8 cellular contexts compared by ENCODE assay signal in genomic region chr17:7438050-7438614, GRCh38. TPM values are rescaled to one million over a fixed set of nuclear protein-coding genes. Genes with fewer than 3 reads are reported as not detected.
DNase-seq lines count a peak whose midpoint lies in the region; TF ChIP-seq lines count a peak whose summit lies in the region.

No MANE protein-coding gene starts in this region.

- H3K4me1 Mint-ChIP-seq in brain = peaks cover 64% of the 10 kb centered on the region

- DNase-seq in T-helper 2 cell (peak in 4 of 5 experiments; percentile 13 to 40 (median 25)), islet precursor cell (peak; percentile 84), HPDE6-E6E7 (ENCODE audit: extremely low spot score) (no peak), NCI-H1048 (lab: John Stamatoyannopoulos, UW) (no peak), dermis blood vessel endothelial cell (no peak)
- peak; percentile 69 for DNase-seq in stimulated activated CD4-positive, alpha-beta T cell treated with anti-CD3 and anti-CD28 coated beads, Interleukin-12 subunit alpha, Interleukin-12 subunit beta, amount 100 ng/mL, for 4 hours

- peaks cover 51% of the 10 kb centered on the region for H3K4me1 ChIP-seq in DOHH2 (ENCODE audit: control insufficient read depth, low read length)

- H3F3A ChIP-seq in DOHH2 (ENCODE audit: control insufficient read depth, insufficient read depth) = no peaks in the 10 kb centered on the region

- no peak overlapping the region for H3K27ac ChIP-seq in DOHH2 (ENCODE audit: low read depth, low read length)

- H3K27me3 ChIP-seq in DOHH2 (ENCODE audit: control insufficient read depth, low read length) = peaks cover 37% of the 10 kb centered on the region

- no peaks in the 10 kb centered on the region for H3K9me2 ChIP-seq in DOHH2 (replicated peaks; ENCODE audit: control insufficient read depth, low read length)

- peak overlapping the region; percentile 94 for H3K4me2 ChIP-seq in DOHH2 (ENCODE audit: low read length)

- H3K27ac Mint-ChIP-seq in brain = peak overlapping the region; percentile 93 to 98 (median 97)

- 0 out of 2 replicates have a peak, but pooled peaks cover 5% of the 10 kb centered on the region for H4K20me1 ChIP-seq in DOHH2 (ENCODE audit: control insufficient read depth, insufficient read depth, low read depth, low read length)

- H3K9me3 ChIP-seq in DOHH2 (ENCODE audit: control insufficient read depth, insufficient read depth, low read length) = no peaks in the 10 kb centered on the region

- TF ChIP-seq CTCF in DOHH2 (IDR thresholded peaks at IDR 0.05; ENCODE audit: low read depth, low read length, poor library complexity, severe bottlenecking) (no peak), brain (conservative IDR thresholded peaks at IDR 0.05) (no peak)

- H3K36me3 ChIP-seq in DOHH2 (ENCODE audit: control insufficient read depth, low read length) = no peaks in the 10 kb centered on the region

- H3K27me3 Mint-ChIP-seq in brain = peaks cover 40% of the 10 kb centered on the region

- peak overlapping the region; percentile 68 for H3K4me3 ChIP-seq in DOHH2 (ENCODE audit: low read length)

- H3K36me3 Mint-ChIP-seq in brain = no peaks in the 10 kb centered on the region

- peaks cover 0 to 5% (median 0%) of the 10 kb centered on the region in 5 experiments for H3K9me3 Mint-ChIP-seq in brain

- peaks cover 10% of the 10 kb centered on the region for H3K79me2 ChIP-seq in DOHH2 (ENCODE audit: control insufficient read depth, low read length)

- H3K4me3 Mint-ChIP-seq in brain = peak overlapping the region; percentile 91 to 95 (median 91)

RNA-seq across cellular contexts. Expression of gene FGF11, which starts 1.2 kb away (rescaled TPM):
- polyA plus RNA-seq in brain (ENCODE audit: insufficient read depth, low read depth, low replicate concordance) = 6.6 TPM
- 0.28 and 0.51 TPM in 2 replicates for total RNA-seq in dermis blood vessel endothelial cell

RNA-seq across cellular contexts. Expression of gene TMEM102, which starts 2.9 kb away (rescaled TPM):
- 2.2 TPM for polyA plus RNA-seq in brain (ENCODE audit: insufficient read depth, low read depth, low replicate concordance)
- 11.3 and 12.9 TPM in 2 replicates for total RNA-seq in dermis blood vessel endothelial cell

RNA-seq across cellular contexts. Expression of gene CHRNB1, which starts 6.7 kb away (rescaled TPM):
- 17.7 TPM for polyA plus RNA-seq in brain (ENCODE audit: insufficient read depth, low read depth, low replicate concordance)
- total RNA-seq in dermis blood vessel endothelial cell = 4.6 and 5.8 TPM in 2 replicates

RNA-seq across cellular contexts. Expression of gene SPEM3, which starts 9.5 kb away (rescaled TPM):
- polyA plus RNA-seq in brain (ENCODE audit: insufficient read depth, low read depth, low replicate concordance) = not detected
- total RNA-seq in dermis blood vessel endothelial cell = not detected in 2 replicates

RNA-seq across cellular contexts. Expression of gene SPEM2, which starts 12.7 kb away (rescaled TPM):
- not detected for polyA plus RNA-seq in brain (ENCODE audit: insufficient read depth, low read depth, low replicate concordance)
- not detected in 2 replicates for total RNA-seq in dermis blood vessel endothelial cell

Comparison
In these comparisons a context has a peak if more than half of its experiments do, and no peak if none do; other contexts are left out.
1. DNase-seq: peak in T-helper 2 cell (4 of 5), islet precursor cell (single experiment) and stimulated activated CD4-positive, alpha-beta T cell treated with anti-CD3 and anti-CD28 coated beads, Interleukin-12 subunit alpha, Interleukin-12 subunit beta, amount 100 ng/mL, for 4 hours (single experiment); none in HPDE6-E6E7 (single experiment), NCI-H1048 (single experiment) and dermis blood vessel endothelial cell (single experiment).